ENCODE assay signal across 27 cellular contexts in genomic region chr21:19648376-19648775, GRCh38.
"Had no signal": no experiment of that assay in that cellular context is flagged by ENCODE, and none has a peak within 500 bp of the region (broad histone marks: within the 10 kb centered on the region; RNA-seq: fewer than 3 reads in every experiment).

No MANE protein-coding gene starts in this region.

- FAIRE-seq: astrocyte, K562 had no signal

- H3K4me1 ChIP-seq: body of pancreas, breast epithelium, SJCRH30 had no signal

- DNase-seq: activated CD4-positive, alpha-beta T cell treated with anti-CD3 and anti-CD28 coated beads, Interleukin-2, amount 10 ng/mL, durations not matched to agents 24 days and 14 days; activated CD4-positive, alpha-beta T cell treated with anti-CD3 and anti-CD28 coated beads, Interleukin-2, amount 50 U/mL, for 4 hours; activated CD8-positive, alpha-beta T cell treated with anti-CD3 and anti-CD28 coated beads, Interleukin-2, amount 10 ng/mL, durations not matched to agents 7 days and 5 days; activated gamma-delta T cell treated with Interleukin-2 at 50 U/mL for 16 hours; activated naive CD4-positive, alpha-beta T cell treated with anti-CD3 and anti-CD28 coated beads for 36 hours; activated naive CD8-positive, alpha-beta T cell treated with anti-CD3 and anti-CD28 coated beads, Interleukin-2, amount 50 U/mL, for 24 hours; activated T-cell treated with anti-CD3 and anti-CD28 coated beads, Interleukin-2, amount 50 U/mL, for 24 hours; amygdala; body of pancreas; caudate nucleus; cerebellar nuclear complex; NCI-H1105; NCI-H1436; NCI-H1694; NCI-H1930; NCI-H2081 treated with DMSO at 0.1 percent for 48 hours; NCI-H510A; NCI-H526; NCI-H748 treated with DMSO at 0.1 percent for 48 hours; NK-92 treated with Interleukin-12 subunit alpha and Interleukin-12 subunit beta, amount 100 ng/mL, for 24 hours; PC-9; SHP77; SJCRH30 had no signal

- H3K9me3 ChIP-seq: body of pancreas, breast epithelium, SJCRH30 had no signal

- H3K27me3 ChIP-seq: body of pancreas, breast epithelium, SJCRH30 had no signal

- H3K36me3 ChIP-seq: breast epithelium, SJCRH30 had no signal

- ATAC-seq: activated CD8-positive, alpha-beta T cell treated with anti-CD3 and anti-CD28 coated beads, Interleukin-2, amount 10 ng/mL, durations not matched to agents 7 days and 5 days; activated naive CD8-positive, alpha-beta T cell treated with anti-CD3 and anti-CD28 coated beads, Interleukin-2, amount 50 U/mL, for 24 hours; body of pancreas; K562 had no signal

- H3K4me3 ChIP-seq: body of pancreas, breast epithelium, K562, PC-9, SJCRH30, SK-N-MC had no signal

- H3K27ac ChIP-seq: body of pancreas, breast epithelium, PC-9, SJCRH30, SK-N-MC had no signal
